ENCODE assay signal across 1 cellular context in genomic region chr4:15354790-15355418, GRCh38.
TF ChIP-seq lines count a peak whose summit lies in the region.

No MANE protein-coding gene starts in this region.

TF ChIP-seq in IMR-90, 13 proteins besides CTCF, POLR2A, EP300 and RAD21 (continued from another document):
- TF ChIP-seq USF2 (IDR thresholded peaks at IDR 0.05; ENCODE audit: low read depth, low read length) = no peak
- no peak for TF ChIP-seq SMC3 (IDR thresholded peaks at IDR 0.05; ENCODE audit: low read depth, low read length)
- TF ChIP-seq CEBPB (IDR thresholded peaks at IDR 0.05; ENCODE audit: low read depth, low read length) = no peak
- TF ChIP-seq CHD1 (IDR thresholded peaks at IDR 0.05; ENCODE audit: low read depth, low read length) = no peak
- TF ChIP-seq MXI1 (IDR thresholded peaks at IDR 0.05; ENCODE audit: borderline replicate concordance, low read depth, low read length) = no peak
- TF ChIP-seq BHLHE40 (IDR thresholded peaks at IDR 0.05; ENCODE audit: low read depth, low read length) = no peak
- TF ChIP-seq NFE2L2 (IDR thresholded peaks at IDR 0.05; ENCODE audit: low read depth, low read length) = no peak
- no peak for TF ChIP-seq MAFK (IDR thresholded peaks at IDR 0.05; ENCODE audit: low read depth, low read length)
- no peak for TF ChIP-seq RFX5 (IDR thresholded peaks at IDR 0.05; ENCODE audit: low read depth, low read length)
TF ChIP-seq in IMR-90: peak in this region for 0.
